ENCODE assay signal across 21 cellular contexts in genomic region chrX:42975906-42976305, GRCh38.
DNase-seq lines count a peak whose midpoint lies in the region; ATAC-seq, FAIRE-seq and TF ChIP-seq lines count a peak whose summit lies in the region.
"Had no signal": no experiment of that assay in that cellular context is flagged by ENCODE, and none has a peak within 500 bp of the region (broad histone marks: within the 10 kb centered on the region; RNA-seq: fewer than 3 reads in every experiment).

No MANE protein-coding gene starts in this region.

- TF ChIP-seq CTCF in keratinocyte (optimal IDR thresholded peaks at IDR 0.05 in 1 of 3, IDR thresholded peaks at IDR 0.05 in 1 of 3, conservative IDR thresholded peaks at IDR 0.05 in 1 of 3; ENCODE audit: extremely low read depth in 1 of 3, insufficient read depth in 2 of 3, low read length in 3 of 3) = no peak

- no peak overlapping the region for H3K4me2 ChIP-seq in keratinocyte (ENCODE audit: control insufficient read depth, extremely low read depth, insufficient read depth, low read depth, low read length)

- H2AFZ ChIP-seq in keratinocyte (ENCODE audit: control insufficient read depth, low read length) = no peak overlapping the region

- no peaks in the 10 kb centered on the region for H4K20me1 ChIP-seq in keratinocyte (ENCODE audit: control insufficient read depth, extremely low read depth, insufficient read depth, low read length)

- no peaks in the 10 kb centered on the region for H3K9me1 ChIP-seq in keratinocyte (ENCODE audit: control insufficient read depth, extremely low read depth, insufficient read depth, low read length)

- H3K36me3 ChIP-seq in SJCRH30 = no peaks in the 10 kb centered on the region
- H3K36me3 ChIP-seq in keratinocyte (ENCODE audit: control insufficient read depth in 2 of 2, extremely low read depth in 1 of 2, insufficient read depth in 2 of 2, low read length in 2 of 2) = no peaks in the 10 kb centered on the region
- H3K36me3 ChIP-seq in small intestine (ENCODE audit: control insufficient read depth in 2 of 2, insufficient read depth in 2 of 2, low read length in 2 of 2) = no peaks in the 10 kb centered on the region
- H3K36me3 ChIP-seq: BE2C, Peyer's patch had no signal

- WGBS in small intestine, 3 donors = 85 to 98% (median 94%) methylated on average over 2 of the region's 2 CpGs

- H3K27ac ChIP-seq in SJCRH30 (no peak overlapping the region), keratinocyte (ENCODE audit: control insufficient read depth, insufficient read depth, low read length) (peak overlapping the region; percentile 65), small intestine (ENCODE audit: low read depth in 1 of 2, low read length in 1 of 2) (no peak overlapping the region)
- H3K27ac ChIP-seq: Peyer's patch had no signal

- H3K9me3 ChIP-seq in SJCRH30 (replicated peaks) (no peaks in the 10 kb centered on the region), keratinocyte (ENCODE audit: control insufficient read depth, low read depth, low read length) (peaks cover 12% of the 10 kb centered on the region), small intestine (ENCODE audit: control insufficient read depth, low read depth) (no peaks in the 10 kb centered on the region)
- H3K9me3 ChIP-seq: BE2C, Peyer's patch had no signal

- no peak for ATAC-seq in SK-N-SH treated with all-trans-retinoic acid at 6 μM for 48 hours

- peak; percentile 79 for DNase-seq in ELF-1 (ENCODE audit: low read depth, low spot score)
- peak; percentile 4 to 27 for DNase-seq in SJCRH30
- DNase-seq in keratinocyte (ENCODE audit: low read depth, low spot score) = no peak
- peak; percentile 5 for DNase-seq in small intestine
- no peak for DNase-seq in GDM1 (lab: John Stamatoyannopoulos, UW)
- no peak for DNase-seq in foreskin melanocyte
- DNase-seq in germinal center (ENCODE audit: low spot score) = no peak
- DNase-seq: BE2C; H7; HFFc6; Kasumi-1; MM.1S; NCI-H1092; NCI-H1436 treated with DMSO at 0.1 percent for 48 hours; NCI-H1930; NCI-H2227 treated with DMSO at 0.1 percent for 48 hours; NCI-H510A; NK-92 treated with Interleukin-12 subunit alpha and Interleukin-12 subunit beta, amount 100 ng/mL, for 24 hours; Peyer's patch had no signal

- FAIRE-seq in keratinocyte (lab: Jason Lieb, UNC) (no peak), small intestine (lab: Jason Lieb, UNC) (no peak)
- FAIRE-seq: GM12878 had no signal

- no peaks in the 10 kb centered on the region for H3K79me2 ChIP-seq in keratinocyte (ENCODE audit: control insufficient read depth, insufficient read depth, low read length)

- H3K27me3 ChIP-seq in SJCRH30 (no peaks in the 10 kb centered on the region), keratinocyte (ENCODE audit: control insufficient read depth, extremely low read depth, insufficient read depth, low read length) (no peaks in the 10 kb centered on the region), small intestine (ENCODE audit: control insufficient read depth in 2 of 2, insufficient read depth in 2 of 2, low read length in 2 of 2) (no peaks in the 10 kb centered on the region)
- H3K27me3 ChIP-seq: BE2C, Peyer's patch had no signal

- H3K9ac ChIP-seq in keratinocyte (ENCODE audit: control insufficient read depth, extremely low read depth, insufficient read depth, low read length) = no peak overlapping the region

- dilution Hi-C loops in keratinocyte (cut with MboI; ENCODE audit: extremely low pct_ligation_motif_present, low sequenced_read_pairs) = no loop called here

- H3K4me3 ChIP-seq in SJCRH30 (no peak overlapping the region), keratinocyte (ENCODE audit: control insufficient read depth in 2 of 3, extremely low read depth in 1 of 3, insufficient read depth in 2 of 3, low read depth in 1 of 3, low read length in 3 of 3) (no peak overlapping the region), small intestine (ENCODE audit: low read depth in 1 of 2, low read length in 2 of 2) (no peak overlapping the region)
- H3K4me3 ChIP-seq: GM12878, Peyer's patch had no signal

- H3K4me1 ChIP-seq in SJCRH30 (no peaks in the 10 kb centered on the region), keratinocyte (ENCODE audit: control insufficient read depth, extremely low read depth, insufficient read depth, low read length) (peaks cover 31% of the 10 kb centered on the region), small intestine (ENCODE audit: control insufficient read depth in 2 of 2, insufficient read depth in 1 of 2, low read depth in 1 of 2, low read length in 1 of 2) (no peaks in the 10 kb centered on the region)
- H3K4me1 ChIP-seq: BE2C, Peyer's patch had no signal

TF ChIP-seq in SK-N-SH treated with all-trans-retinoic acid at 6 μM for 48 hours, 23 proteins besides CTCF, POLR2A, EP300 and RAD21:
- TF ChIP-seq SNAI2 (CRISPR knock-in tag; IDR thresholded peaks at IDR 0.05) (no peak), RARB (CRISPR knock-in tag; IDR thresholded peaks at IDR 0.05) (no peak)
TF ChIP-seq in SK-N-SH treated with all-trans-retinoic acid at 6 μM for 48 hours: peak in this region for 0.

Comparison
In these comparisons a context has a peak if more than half of its experiments do, and no peak if none do; other contexts are left out.
1. DNase-seq: peak in ELF-1 (single experiment), SJCRH30 (2 of 2) and small intestine (single experiment); none in keratinocyte (single experiment), GDM1 (single experiment), foreskin melanocyte (single experiment) and germinal center (single experiment).